Comparison of ENCODE assay signal across 22 cellular contexts in genomic region chr1:200234938-200235337, GRCh38.
"Had no signal": no experiment of that assay in that cellular context is flagged by ENCODE, and none has a peak within 500 bp of the region (broad histone marks: within the 10 kb centered on the region; RNA-seq: fewer than 3 reads in every experiment).

No MANE protein-coding gene starts in this region.

- DNase-seq: KBM-7, MV-4-11, NCI-H1048, NCI-H1105, NCI-H1417, NCI-H1436 treated with DMSO at 0.1 percent for 48 hours, NCI-H1694 treated with DMSO at 0.1 percent for 48 hours, NCI-H1930, NCI-H2081, NCI-H2107, NCI-H2171, NCI-H226, NCI-H446, NCI-H510A, NCI-H524 treated with DMSO at 0.1 percent for 48 hours, NCI-H69, NCI-H774, SHP77 had no signal

- ATAC-seq: HepG2, Panc1, SK-N-SH treated with all-trans-retinoic acid at 6 μM for 48 hours had no signal

- H3K27ac ChIP-seq: RWPE1 had no signal
